8 cellular contexts compared by ENCODE assay signal in the genomic region with DNA sequence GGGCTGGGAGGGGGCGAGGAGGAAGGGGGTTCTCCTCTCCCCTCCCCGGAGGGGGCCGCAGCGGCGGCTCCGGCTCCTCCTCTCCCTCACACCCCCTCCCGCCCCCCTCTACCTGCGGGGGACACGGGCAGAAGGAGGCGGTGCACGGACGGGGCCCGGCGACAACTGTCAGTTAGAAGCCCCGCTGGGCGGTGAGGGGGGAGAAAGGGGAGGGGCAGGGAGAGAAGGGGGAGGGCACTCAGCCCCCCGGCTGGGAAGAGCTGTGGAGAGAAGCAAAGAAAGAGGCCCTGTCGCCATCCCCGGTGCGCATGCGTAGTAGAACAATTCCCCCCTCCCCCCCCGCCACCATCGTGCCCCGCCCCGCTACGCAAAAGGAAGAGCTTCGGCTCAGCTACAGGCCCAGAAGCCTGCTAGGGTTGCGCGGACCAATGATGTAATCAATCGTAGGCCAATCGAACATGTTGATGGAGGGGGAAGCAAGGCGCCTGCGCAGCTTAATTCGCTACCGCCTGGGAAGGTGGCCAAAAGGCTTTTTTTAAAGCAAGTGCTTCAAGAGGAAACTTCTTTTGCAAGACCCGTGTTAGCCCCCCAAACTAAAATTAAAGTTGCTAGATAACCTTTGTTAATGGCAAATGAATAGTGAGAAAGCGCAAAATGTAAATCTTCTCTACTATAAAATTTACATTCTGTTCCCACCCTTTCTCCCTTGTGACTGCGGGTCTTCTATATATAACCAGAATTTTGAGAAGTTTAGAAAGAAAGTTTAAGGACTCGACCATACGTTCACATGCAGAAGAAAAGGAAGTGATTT. TPM values are rescaled to one million over a fixed set of nuclear protein-coding genes. Genes with fewer than 3 reads are reported as not detected.
DNase-seq lines count a peak whose midpoint lies in the region; ATAC-seq and TF ChIP-seq lines count a peak whose summit lies in the region.

No MANE protein-coding gene starts in this region.

- CTCF ChIA-PET in GM10248 (lab: Yijun Ruan, JAX): interaction anchor here (0.9 to 4.5 kb wide), 7 partner anchors 9 to 122 kb away, joined by 3 to 34 read pairs (median 4); no protein-coding TSS in a partner anchor

- H3K27ac ChIP-seq in osteoblast (ENCODE audit: low read depth, low read length): peak overlapping the region; percentile 22
- peak overlapping the region; percentile 98 for H3K27ac ChIP-seq in thoracic aorta

- peaks cover 62% of the 10 kb centered on the region for H3K79me2 ChIP-seq in osteoblast (ENCODE audit: insufficient read depth, low read length)

- peak; percentile 92 for DNase-seq in GM10248 (ENCODE audit: extremely low spot score)
- DNase-seq in NCI-H1092 (lab: John Stamatoyannopoulos, UW): peak; percentile 99
- DNase-seq in activated naive CD8-positive, alpha-beta T cell treated with anti-CD3 and anti-CD28 coated beads for 36 hours: peak; percentile 89
- peak; percentile 91 for DNase-seq in glutamatergic neuron
- DNase-seq in osteoblast (ENCODE audit: insufficient read length, low spot score, missing footprints): peak; percentile 98
- peak; percentile 90 for DNase-seq in thoracic aorta (ENCODE audit: low spot score)

- H3K36me3 ChIP-seq in osteoblast (ENCODE audit: insufficient read depth, low read length): peaks cover 17% of the 10 kb centered on the region
- H3K36me3 ChIP-seq in thoracic aorta: peaks cover 5% of the 10 kb centered on the region

- POLR2A ChIA-PET in GM10248 (lab: Yijun Ruan, JAX): interaction anchor here (0.5 to 1.2 kb wide), 8 partner anchors 9 to 1314 kb away, joined by 3 to 6 read pairs (median 4); a partner anchor contains a TSS

- H3K36me3 Mint-ChIP-seq in activated naive CD8-positive, alpha-beta T cell treated with anti-CD3 and anti-CD28 coated beads for 36 hours: peaks cover 37% of the 10 kb centered on the region
- no peaks in the 10 kb centered on the region for H3K36me3 Mint-ChIP-seq in glutamatergic neuron (ENCODE audit: unreplicated experiment)

- H3K4me1 ChIP-seq in osteoblast (ENCODE audit: insufficient read depth, low read length): peaks cover 20% of the 10 kb centered on the region
- H3K4me1 ChIP-seq in thoracic aorta (ENCODE audit: control insufficient read depth in 1 of 2, low read depth in 2 of 2): peaks cover 25 to 37% of the 10 kb centered on the region in 2 donors

- H3K4me3 Mint-ChIP-seq in activated naive CD8-positive, alpha-beta T cell treated with anti-CD3 and anti-CD28 coated beads for 36 hours: peak overlapping the region; percentile 74
- H3K4me3 Mint-ChIP-seq in glutamatergic neuron (ENCODE audit: unreplicated experiment): peak overlapping the region; percentile 69

- H3K4me3 ChIP-seq in osteoblast (ENCODE audit: insufficient read depth, low read length) (peak overlapping the region; percentile 87), thoracic aorta (peak overlapping the region; percentile 98)

- peaks cover 11% of the 10 kb centered on the region for H3K9me3 Mint-ChIP-seq in activated naive CD8-positive, alpha-beta T cell treated with anti-CD3 and anti-CD28 coated beads for 36 hours
- H3K9me3 Mint-ChIP-seq in glutamatergic neuron (ENCODE audit: unreplicated experiment): peaks cover 10% of the 10 kb centered on the region

- H4K20me1 ChIP-seq in osteoblast (ENCODE audit: insufficient read depth, low read length): peaks cover 24% of the 10 kb centered on the region

- H3K27me3 Mint-ChIP-seq in activated naive CD8-positive, alpha-beta T cell treated with anti-CD3 and anti-CD28 coated beads for 36 hours: no peaks in the 10 kb centered on the region
- H3K27me3 Mint-ChIP-seq in glutamatergic neuron (ENCODE audit: unreplicated experiment): peaks cover 2% of the 10 kb centered on the region

- no peak for TF ChIP-seq CTCF in GM10248 (IDR thresholded peaks at IDR 0.05; ENCODE audit: control extremely low read depth, extremely low read depth, low read depth, missing control alignments)
- TF ChIP-seq CTCF in glutamatergic neuron (IDR thresholded peaks at IDR 0.05; ENCODE audit: partially characterized antibody, unreplicated experiment): no peak
- TF ChIP-seq CTCF in osteoblast (IDR thresholded peaks at IDR 0.05; ENCODE audit: extremely low read depth, low read depth, low read length): no peak
- TF ChIP-seq CTCF in thoracic aorta (IDR thresholded peaks at IDR 0.05): no peak

- peaks cover 43% of the 10 kb centered on the region for H3K4me1 Mint-ChIP-seq in activated naive CD8-positive, alpha-beta T cell treated with anti-CD3 and anti-CD28 coated beads for 36 hours
- peaks cover 17% of the 10 kb centered on the region for H3K4me1 Mint-ChIP-seq in glutamatergic neuron (ENCODE audit: low read depth, unreplicated experiment)

- H3K27me3 ChIP-seq in osteoblast (ENCODE audit: insufficient read depth, low read length): no peaks in the 10 kb centered on the region
- H3K27me3 ChIP-seq in thoracic aorta (replicated peaks; ENCODE audit: insufficient read depth): no peaks in the 10 kb centered on the region

- H3K9me3 ChIP-seq in osteoblast (ENCODE audit: low read depth, low read length) (no peaks in the 10 kb centered on the region), thoracic aorta (no peaks in the 10 kb centered on the region)

- peak overlapping the region; percentile 98 for H3K4me2 ChIP-seq in osteoblast (ENCODE audit: insufficient read depth, low read length)

- H2AFZ ChIP-seq in osteoblast (ENCODE audit: low read length): peak overlapping the region; percentile 81

- peak overlapping the region; percentile 85 for H3K27ac Mint-ChIP-seq in activated naive CD8-positive, alpha-beta T cell treated with anti-CD3 and anti-CD28 coated beads for 36 hours
- peak overlapping the region; percentile 59 for H3K27ac Mint-ChIP-seq in glutamatergic neuron (ENCODE audit: unreplicated experiment)

- ATAC-seq in HG02610 (IDR thresholded peaks at IDR 0.05; ENCODE audit: unreplicated experiment) (peak; percentile 65), SK-N-SH treated with all-trans-retinoic acid at 6 μM for 48 hours (peak; percentile 65), thoracic aorta (ENCODE audit: insufficient number of reproducible peaks, low FRiP score, low read depth) (peak; percentile 98)

TF ChIP-seq in SK-N-SH treated with all-trans-retinoic acid at 6 μM for 48 hours, 23 proteins besides CTCF, POLR2A, EP300 and RAD21:
- TF ChIP-seq, protein P1, sequence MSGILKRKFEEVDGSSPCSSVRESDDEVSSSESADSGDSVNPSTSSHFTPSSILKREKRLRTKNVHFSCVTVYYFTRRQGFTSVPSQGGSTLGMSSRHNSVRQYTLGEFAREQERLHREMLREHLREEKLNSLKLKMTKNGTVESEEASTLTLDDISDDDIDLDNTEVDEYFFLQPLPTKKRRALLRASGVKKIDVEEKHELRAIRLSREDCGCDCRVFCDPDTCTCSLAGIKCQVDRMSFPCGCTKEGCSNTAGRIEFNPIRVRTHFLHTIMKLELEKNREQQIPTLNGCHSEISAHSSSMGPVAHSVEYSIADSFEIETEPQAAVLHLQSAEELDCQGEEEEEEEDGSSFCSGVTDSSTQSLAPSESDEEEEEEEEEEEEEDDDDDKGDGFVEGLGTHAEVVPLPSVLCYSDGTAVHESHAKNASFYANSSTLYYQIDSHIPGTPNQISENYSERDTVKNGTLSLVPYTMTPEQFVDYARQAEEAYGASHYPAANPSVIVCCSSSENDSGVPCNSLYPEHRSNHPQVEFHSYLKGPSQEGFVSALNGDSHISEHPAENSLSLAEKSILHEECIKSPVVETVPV (CRISPR knock-in tag; IDR thresholded peaks at IDR 0.05): no peak
- TF ChIP-seq, protein P2, sequence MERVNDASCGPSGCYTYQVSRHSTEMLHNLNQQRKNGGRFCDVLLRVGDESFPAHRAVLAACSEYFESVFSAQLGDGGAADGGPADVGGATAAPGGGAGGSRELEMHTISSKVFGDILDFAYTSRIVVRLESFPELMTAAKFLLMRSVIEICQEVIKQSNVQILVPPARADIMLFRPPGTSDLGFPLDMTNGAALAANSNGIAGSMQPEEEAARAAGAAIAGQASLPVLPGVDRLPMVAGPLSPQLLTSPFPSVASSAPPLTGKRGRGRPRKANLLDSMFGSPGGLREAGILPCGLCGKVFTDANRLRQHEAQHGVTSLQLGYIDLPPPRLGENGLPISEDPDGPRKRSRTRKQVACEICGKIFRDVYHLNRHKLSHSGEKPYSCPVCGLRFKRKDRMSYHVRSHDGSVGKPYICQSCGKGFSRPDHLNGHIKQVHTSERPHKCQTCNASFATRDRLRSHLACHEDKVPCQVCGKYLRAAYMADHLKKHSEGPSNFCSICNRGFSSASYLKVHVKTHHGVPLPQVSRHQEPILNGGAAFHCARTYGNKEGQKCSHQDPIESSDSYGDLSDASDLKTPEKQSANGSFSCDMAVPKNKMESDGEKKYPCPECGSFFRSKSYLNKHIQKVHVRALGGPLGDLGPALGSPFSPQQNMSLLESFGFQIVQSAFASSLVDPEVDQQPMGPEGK (CRISPR knock-in tag; IDR thresholded peaks at IDR 0.05; ENCODE audit: borderline replicate concordance): peak; percentile 90; the same call in 1 of the 2 replicates
TF ChIP-seq in SK-N-SH treated with all-trans-retinoic acid at 6 μM for 48 hours: peak in this region for 1.

RNA-seq across cellular contexts. Expression of a gene that starts 7.0 kb away (rescaled TPM):
- 10 to 100 TPM; 18.3 to 18.8 TPM for total RNA-seq in activated naive CD8-positive, alpha-beta T cell treated with anti-CD3 and anti-CD28 coated beads for 36 hours
- 32.2 TPM for total RNA-seq in glutamatergic neuron (ENCODE audit: unreplicated experiment)
- 19.7 and 19.9 TPM in 2 replicates for total RNA-seq in osteoblast
- 10 to 100 TPM in 1 of 2 donors, 1 to 10 TPM in 1; 8.4 to 23.6 TPM for total RNA-seq in thoracic aorta

Comparison
In these comparisons a context has a peak if more than half of its experiments do, and no peak if none do; other contexts are left out.
1. Peak in every context shown above with its lines: DNase-seq, ATAC-seq, H3K4me3 ChIP-seq and H3K27ac ChIP-seq.